10 cellular contexts compared by ENCODE assay signal in genomic region chr17:72465191-72466024, GRCh38.
DNase-seq lines count a peak whose midpoint lies in the region; ATAC-seq and TF ChIP-seq lines count a peak whose summit lies in the region.
"Had no signal": no experiment of that assay in that cellular context is flagged by ENCODE, and none has a peak within 500 bp of the region (broad histone marks: within the 10 kb centered on the region; RNA-seq: fewer than 3 reads in every experiment).

No MANE protein-coding gene starts in this region.

- H3K27me3 ChIP-seq in SJSA1 (replicated peaks) (no peaks in the 10 kb centered on the region), layer of hippocampus (ENCODE audit: control insufficient read depth, insufficient read depth, low read length) (peaks cover 2% of the 10 kb centered on the region), upper lobe of left lung (no peaks in the 10 kb centered on the region)

- peak; percentile 95 to 96 for DNase-seq in SJSA1 (ENCODE audit: low read depth in 1 of 2, low spot score in 2 of 2)
- DNase-seq in dermis blood vessel endothelial cell, result no peak
- DNase-seq in T-helper 1 cell, result no peak
- DNase-seq in upper lobe of left lung, result no peak
- DNase-seq: naive B cell had no signal

- WGBS in upper lobe of left lung, 2 donors, result 58 to 70% methylated on average over 18 of the region's 18 CpGs

- H3K4me3 ChIP-seq in SJSA1, result peak overlapping the region; percentile 12
- no peak overlapping the region for H3K4me3 ChIP-seq in upper lobe of left lung
- H3K4me3 ChIP-seq: SK-N-MC had no signal

- no peaks in the 10 kb centered on the region for H3K9me3 ChIP-seq in SJSA1 (replicated peaks)
- no peaks in the 10 kb centered on the region for H3K9me3 ChIP-seq in upper lobe of left lung

- TF ChIP-seq POLR2A in upper lobe of left lung (IDR thresholded peaks at IDR 0.05), result no peak

- TF ChIP-seq EP300 in upper lobe of left lung (IDR thresholded peaks at IDR 0.05), result no peak

- H3K27ac ChIP-seq in SJSA1, result peak overlapping the region; percentile 73
- peak overlapping the region; percentile 35 for H3K27ac ChIP-seq in layer of hippocampus (ENCODE audit: low read depth, low read length)
- H3K27ac ChIP-seq in upper lobe of left lung, result no peak overlapping the region
- H3K27ac ChIP-seq: SK-N-MC had no signal

- H3K4me1 ChIP-seq in SJSA1 (replicated peaks) (peaks cover 26% of the 10 kb centered on the region), upper lobe of left lung (peaks cover 0 to 6% (median 0%) of the 10 kb centered on the region in 4 donors)

- ATAC-seq in GM18498 (IDR thresholded peaks at IDR 0.05; ENCODE audit: unreplicated experiment), result peak; percentile 29
- ATAC-seq in HG03039 (IDR thresholded peaks at IDR 0.05; ENCODE audit: unreplicated experiment), result peak; percentile 34
- ATAC-seq in HG03135 (IDR thresholded peaks at IDR 0.05; ENCODE audit: unreplicated experiment), result no peak
- no peak for ATAC-seq in upper lobe of left lung (ENCODE audit: low FRiP score in 2 of 2)

- H3K36me3 ChIP-seq in SJSA1 (no peaks in the 10 kb centered on the region), upper lobe of left lung (no peaks in the 10 kb centered on the region)

- no peak for TF ChIP-seq CTCF in upper lobe of left lung (IDR thresholded peaks at IDR 0.05)

Comparison
In these comparisons a context has a peak if more than half of its experiments do, and no peak if none do; other contexts are left out.
1. ATAC-seq: peak in GM18498 (single experiment) and HG03039 (single experiment); none in HG03135 (single experiment) and upper lobe of left lung (0 of 2).
2. DNase-seq: peak in SJSA1 (2 of 2); none in dermis blood vessel endothelial cell (single experiment), T-helper 1 cell (0 of 5) and upper lobe of left lung (0 of 2).
3. H3K27ac ChIP-seq: peak in SJSA1 (single experiment) and layer of hippocampus (single experiment); none in upper lobe of left lung (0 of 4).